10 cellular contexts compared by ENCODE assay signal in genomic region chr2:44369392-44369791, GRCh38.
"Had no signal": no experiment of that assay in that cellular context is flagged by ENCODE, and none has a peak within 500 bp of the region (broad histone marks: within the 10 kb centered on the region; RNA-seq: fewer than 3 reads in every experiment).

No MANE protein-coding gene starts in this region.

- H3K27me3 Mint-ChIP-seq: IgD-negative memory B cell had no signal

- H3K27ac Mint-ChIP-seq: IgD-negative memory B cell had no signal

- DNase-seq: GM23248, GOT3, H7, Karpas-422, KBM-7 had no signal

- H3K4me1 ChIP-seq: HAP-1 had no signal

- H3K4me2 ChIP-seq: KMS-11 had no signal

- H3K9ac ChIP-seq: GM23248, KMS-11 had no signal

- FAIRE-seq: HepG2 had no signal

- H3K4me3 Mint-ChIP-seq: IgD-negative memory B cell had no signal

- H3K27ac ChIP-seq: GM23248, HL-60, KMS-11 had no signal

- H3K9me3 ChIP-seq: HAP-1 had no signal

- H3K36me3 ChIP-seq: HAP-1 had no signal

- H3K4me3 ChIP-seq: GM23248, HAP-1 had no signal

- ATAC-seq: HepG2 had no signal

- H2AFZ ChIP-seq: GM23248 had no signal
